Comparison of ENCODE assay signal across 8 cellular contexts in the genomic region with DNA sequence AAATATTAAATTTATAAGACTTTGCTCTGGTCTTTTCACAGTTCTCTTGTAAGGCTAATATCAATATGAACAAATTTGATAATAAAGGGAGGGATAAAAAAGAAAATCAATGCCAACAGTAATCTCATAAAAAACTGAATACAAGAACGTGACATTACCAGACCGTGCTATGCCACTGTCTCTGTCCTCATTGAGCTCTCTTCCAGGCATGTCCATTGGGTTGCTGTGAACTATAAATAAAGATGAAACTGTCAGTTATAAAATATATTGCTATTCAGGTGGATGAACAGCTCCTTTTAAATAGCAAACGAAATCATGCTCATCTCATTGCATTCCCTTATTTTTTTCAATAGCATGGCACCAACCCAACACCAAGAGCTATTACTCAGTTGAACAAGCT.
"Had no signal": no experiment of that assay in that cellular context is flagged by ENCODE, and none has a peak within 500 bp of the region (broad histone marks: within the 10 kb centered on the region; RNA-seq: fewer than 3 reads in every experiment).

No MANE protein-coding gene starts in this region.

- DNase-seq: GM23248, GOT3, H7, HFFc6, IMR-90 had no signal

- H3K4me3 ChIP-seq: GM23248, HAP-1 had no signal

- H3K9ac ChIP-seq: GM23248 had no signal

- H3K27ac ChIP-seq: GM23248, HL-60 had no signal

- H2AFZ ChIP-seq: GM23248 had no signal

- ATAC-seq: HCT116 had no signal

- H3K9me3 ChIP-seq: HAP-1 had no signal
